In the genomic region with DNA sequence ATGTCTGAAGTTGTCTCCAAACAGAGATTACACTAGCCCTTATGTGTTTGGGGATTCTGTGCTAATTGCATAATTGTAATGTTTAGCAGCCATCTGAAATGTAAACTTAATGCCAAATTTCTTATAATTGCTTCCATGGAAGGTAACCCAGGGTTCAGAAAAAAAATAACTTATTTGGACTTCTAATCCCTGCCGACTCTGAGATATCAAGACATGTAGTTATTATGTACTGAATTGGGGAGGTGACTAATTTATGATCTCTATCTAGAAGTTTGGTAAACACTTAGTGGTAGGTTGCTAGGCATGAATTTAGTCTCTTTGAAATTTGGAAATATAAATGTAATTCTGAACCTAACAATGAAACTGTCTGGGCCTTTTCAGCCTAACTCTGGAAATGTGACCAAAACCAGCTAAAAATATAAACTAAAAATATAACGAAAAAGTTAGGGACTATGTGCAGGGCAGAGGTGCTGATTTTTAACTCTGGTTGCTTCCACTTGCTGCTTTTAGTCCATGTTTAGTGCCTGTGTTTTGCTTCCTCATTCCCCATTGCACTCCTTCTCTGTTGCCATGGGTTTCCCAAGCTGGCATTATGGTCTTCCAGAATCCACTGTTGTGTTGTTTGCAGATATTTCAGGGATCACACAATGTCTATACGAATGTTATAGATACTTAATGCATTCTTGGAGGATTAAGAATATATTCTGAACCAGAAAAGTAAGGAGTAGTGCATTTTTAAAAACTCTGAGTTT, we compare ENCODE assay signal across 19 cellular contexts. TPM values are rescaled to one million over a fixed set of nuclear protein-coding genes. Genes with fewer than 3 reads are reported as not detected.
DNase-seq lines count a peak whose midpoint lies in the region; ATAC-seq and TF ChIP-seq lines count a peak whose summit lies in the region.
"Had no signal": no experiment of that assay in that cellular context is flagged by ENCODE, and none has a peak within 500 bp of the region (broad histone marks: within the 10 kb centered on the region; RNA-seq: fewer than 3 reads in every experiment).

No MANE protein-coding gene starts in this region.

- no peaks in the 10 kb centered on the region for H3K27me3 ChIP-seq in esophagus squamous epithelium
- H3K27me3 ChIP-seq: vagina had no signal

- TF ChIP-seq POLR2A in esophagus squamous epithelium (IDR thresholded peaks at IDR 0.05): no peak

- H3K4me3 Mint-ChIP-seq in nephron: no peak overlapping the region
- H3K4me3 Mint-ChIP-seq: CD8-positive, alpha-beta memory T cell; stimulated activated naive CD8-positive, alpha-beta T cell treated with anti-CD3 and anti-CD28 coated beads, Interleukin-15, Interleukin-2, amounts not matched to agents 100 ng/mL and 50 ng/mL, for 24 hours had no signal

- H3K9me3 ChIP-seq in esophagus squamous epithelium: no peaks in the 10 kb centered on the region
- H3K9me3 ChIP-seq: psoas muscle, vagina had no signal

- H3K4me1 ChIP-seq in esophagus squamous epithelium: peaks cover 0 to 24% (median 0%) of the 10 kb centered on the region in 3 donors

- intact Hi-C loops in esophagus squamous epithelium (cut with DNase I): no loop called here

- H3K9me3 Mint-ChIP-seq in nephron: no peaks in the 10 kb centered on the region
- H3K9me3 Mint-ChIP-seq: CD8-positive, alpha-beta memory T cell; stimulated activated naive CD8-positive, alpha-beta T cell treated with anti-CD3 and anti-CD28 coated beads, Interleukin-15, Interleukin-2, amounts not matched to agents 100 ng/mL and 50 ng/mL, for 24 hours had no signal

- H3K4me3 ChIP-seq in AG10803 (ENCODE audit: low read length): no peak overlapping the region
- H3K4me3 ChIP-seq in esophagus squamous epithelium: no peak overlapping the region
- H3K4me3 ChIP-seq: GM12878, psoas muscle, vagina had no signal

- peak overlapping the region; percentile 47 to 78 (median 73) for H3K27ac Mint-ChIP-seq in nephron
- H3K27ac Mint-ChIP-seq: stimulated activated naive CD8-positive, alpha-beta T cell treated with anti-CD3 and anti-CD28 coated beads, Interleukin-15, Interleukin-2, amounts not matched to agents 100 ng/mL and 50 ng/mL, for 24 hours had no signal

- WGBS in esophagus squamous epithelium, 2 donors: 43 to 49% methylated on average over 3 of the region's 3 CpGs

- ATAC-seq in GM21381 (IDR thresholded peaks at IDR 0.05; ENCODE audit: unreplicated experiment): no peak
- ATAC-seq: GM12878 had no signal

- no peaks in the 10 kb centered on the region for H3K27me3 Mint-ChIP-seq in nephron (ENCODE audit: low read depth)
- H3K27me3 Mint-ChIP-seq: CD8-positive, alpha-beta memory T cell; stimulated activated naive CD8-positive, alpha-beta T cell treated with anti-CD3 and anti-CD28 coated beads, Interleukin-15, Interleukin-2, amounts not matched to agents 100 ng/mL and 50 ng/mL, for 24 hours had no signal

- DNase-seq in AG10803 (ENCODE audit: low read depth) (peak; percentile 21), Kasumi-1 (lab: John Stamatoyannopoulos, UW) (peak; percentile 61 to 66), esophagus squamous epithelium (lab: John Stamatoyannopoulos, UW) (no peak), NCI-H1092 treated with DMSO at 0.1 percent for 48 hours (lab: John Stamatoyannopoulos, UW) (no peak)
- no peak for DNase-seq in stimulated activated CD4-positive, alpha-beta T cell treated with anti-CD3 and anti-CD28 coated beads, Interleukin-4, amount 100 ng/mL, for 1 hour
- no peak for DNase-seq in stimulated activated CD4-positive, alpha-beta T cell treated with anti-CD3 and anti-CD28 coated beads, Interleukin-4, amount 100 ng/mL, for 24 hours
- DNase-seq: activated CD4-positive, alpha-beta T cell treated with anti-CD3 and anti-CD28 coated beads for 1 hour; CD8-positive, alpha-beta memory T cell; GOT3; NCI-H146; NCI-H2227 treated with DMSO at 0.1 percent for 48 hours; psoas muscle; SHP77; T-helper 2 cell had no signal

- H3K4me1 Mint-ChIP-seq in nephron: peaks cover 28% of the 10 kb centered on the region
- H3K4me1 Mint-ChIP-seq: CD8-positive, alpha-beta memory T cell had no signal

- H3K36me3 ChIP-seq in esophagus squamous epithelium: no peaks in the 10 kb centered on the region
- H3K36me3 ChIP-seq: vagina had no signal

- peaks cover 4% of the 10 kb centered on the region for H3K36me3 Mint-ChIP-seq in nephron (ENCODE audit: low read depth)

- TF ChIP-seq CTCF in AG10803 (conservative IDR thresholded peaks at IDR 0.05; ENCODE audit: low read length) (no peak), esophagus squamous epithelium (IDR thresholded peaks at IDR 0.05) (no peak), nephron (IDR thresholded peaks at IDR 0.05; ENCODE audit: unreplicated experiment in 3 of 3) (no peak)

- peak overlapping the region in 3 of 4 donors; percentile 4 to 51 (median 36) for H3K27ac ChIP-seq in esophagus squamous epithelium
- H3K27ac ChIP-seq: psoas muscle, vagina had no signal

RNA-seq across cellular contexts. Expression of a gene that starts 54.8 kb away (rescaled TPM):
- total RNA-seq in esophagus squamous epithelium: 10 to 100 TPM; 19.9 to 30.0 (median 23.4) TPM

Comparison
In these comparisons a context has a peak if more than half of its experiments do, and no peak if none do; other contexts are left out.
1. DNase-seq: peak in AG10803 (single experiment) and Kasumi-1 (2 of 2); none in esophagus squamous epithelium (single experiment), NCI-H1092 treated with DMSO at 0.1 percent for 48 hours (single experiment), stimulated activated CD4-positive, alpha-beta T cell treated with anti-CD3 and anti-CD28 coated beads, Interleukin-4, amount 100 ng/mL, for 1 hour (single experiment) and stimulated activated CD4-positive, alpha-beta T cell treated with anti-CD3 and anti-CD28 coated beads, Interleukin-4, amount 100 ng/mL, for 24 hours (single experiment).